8 cellular contexts compared by ENCODE assay signal in genomic region chr1:37474051-37474696, GRCh38. TPM values are rescaled to one million over a fixed set of nuclear protein-coding genes. Genes with fewer than 3 reads are reported as not detected.
DNase-seq lines count a peak whose midpoint lies in the region; ATAC-seq and TF ChIP-seq lines count a peak whose summit lies in the region.

Gene ZC3H12A, plus strand, starts transcription at chr1:37474580. Its CDS starts 917 bp downstream, at chr1:37475497.

- WGBS in esophagus muscularis mucosa = 0% methylated on average over 8 of the region's 78 CpGs

- intact Hi-C loops in esophagus muscularis mucosa (cut with DNase I) = no loop called here

- DNase-seq in COLO829 (ENCODE audit: low spot score) (peak; percentile 91), HuH-7.5 (ENCODE audit: low spot score) (peak; percentile 87), esophagus muscularis mucosa (ENCODE audit: extremely low spot score) (peak; percentile 95)
- peak; percentile 94 for DNase-seq in activated T-cell treated with anti-CD3 and anti-CD28 coated beads, Interleukin-2, amount 50 U/mL, for 4 hours
- peak; percentile 81 to 94 for DNase-seq in stimulated activated CD8-positive, alpha-beta memory T cell treated with anti-CD3 and anti-CD28 coated beads, Interleukin-7, amount 100 ng/mL, for 4 hours (ENCODE audit: low read depth in 2 of 2)

- no peaks in the 10 kb centered on the region for H3K9me3 ChIP-seq in esophagus muscularis mucosa
- no peaks in the 10 kb centered on the region for H3K9me3 ChIP-seq in muscle layer of duodenum (ENCODE audit: control insufficient read depth in 1 of 2, low read length in 2 of 2)

- peaks cover 35% of the 10 kb centered on the region for H3K36me3 Mint-ChIP-seq in activated T-cell treated with anti-CD3 and anti-CD28 coated beads, Interleukin-2, amount 50 U/mL, for 4 hours (ENCODE audit: insufficient read depth)

- H3K4me3 ChIP-seq in esophagus muscularis mucosa (peak within 1 kb of the TSS; percentile 86 to 92 (median 92)), muscle layer of duodenum (ENCODE audit: low read depth in 1 of 2, low read length in 2 of 2) (peak within 1 kb of the TSS; percentile 74 to 98)

- H3K4me3 Mint-ChIP-seq in activated T-cell treated with anti-CD3 and anti-CD28 coated beads, Interleukin-2, amount 50 U/mL, for 4 hours = peak within 1 kb of the TSS; percentile 97

- peak; percentile 47 for ATAC-seq in GM21367 (IDR thresholded peaks at IDR 0.05; ENCODE audit: unreplicated experiment)
- ATAC-seq in activated T-cell treated with anti-CD3 and anti-CD28 coated beads, Interleukin-2, amount 50 U/mL, for 4 hours = peak; percentile 61 to 64

- TF ChIP-seq CTCF in esophagus muscularis mucosa (IDR thresholded peaks at IDR 0.05) = no peak

- H3K27me3 ChIP-seq in esophagus muscularis mucosa (no peaks in the 10 kb centered on the region), muscle layer of duodenum (ENCODE audit: low read depth, low read length) (no peaks in the 10 kb centered on the region)

- TF ChIP-seq POLR2A in esophagus muscularis mucosa (IDR thresholded peaks at IDR 0.05; ENCODE audit: low read depth) = peak; percentile 92

- H3K9me3 Mint-ChIP-seq in activated T-cell treated with anti-CD3 and anti-CD28 coated beads, Interleukin-2, amount 50 U/mL, for 4 hours = no peaks in the 10 kb centered on the region

- H3K4me1 Mint-ChIP-seq in activated T-cell treated with anti-CD3 and anti-CD28 coated beads, Interleukin-2, amount 50 U/mL, for 4 hours (ENCODE audit: low read depth) = peaks cover 46% of the 10 kb centered on the region

- peaks cover 0 to 22% (median 14%) of the 10 kb centered on the region in 4 donors for H3K36me3 ChIP-seq in esophagus muscularis mucosa
- H3K36me3 ChIP-seq in muscle layer of duodenum (ENCODE audit: control insufficient read depth in 1 of 2, insufficient read depth in 2 of 2, low read length in 2 of 2) = peaks cover 2 to 10% of the 10 kb centered on the region in 2 donors

- TF ChIP-seq EP300 in esophagus muscularis mucosa (IDR thresholded peaks at IDR 0.05) = no peak

- H3K27ac ChIP-seq in esophagus muscularis mucosa (replicated peaks in 1 of 4) (peak within 1 kb of the TSS; percentile 97 to 99 (median 98)), muscle layer of duodenum (ENCODE audit: low read length) (peak within 1 kb of the TSS; percentile 99)

- no peaks in the 10 kb centered on the region for H3K27me3 Mint-ChIP-seq in activated T-cell treated with anti-CD3 and anti-CD28 coated beads, Interleukin-2, amount 50 U/mL, for 4 hours (ENCODE audit: low read depth)

- peaks cover 76 to 82% (median 78%) of the 10 kb centered on the region in 4 donors for H3K4me1 ChIP-seq in esophagus muscularis mucosa
- H3K4me1 ChIP-seq in muscle layer of duodenum (ENCODE audit: control insufficient read depth in 1 of 2, insufficient read depth in 2 of 2, low read length in 2 of 2) = peaks cover 44 to 70% of the 10 kb centered on the region in 2 donors

TF ChIP-seq in PFSK-1, 5 proteins besides CTCF, POLR2A, EP300 and RAD21:
- peak; percentile 93 for TF ChIP-seq POLR2AphosphoS5 (IDR thresholded peaks at IDR 0.05; ENCODE audit: low read depth, low read length)
- peak; percentile 71; the same call in 1 of the 2 replicates for TF ChIP-seq TAF1 (IDR thresholded peaks at IDR 0.05; ENCODE audit: borderline replicate concordance, insufficient read depth, low read length)
- TF ChIP-seq REST (IDR thresholded peaks at IDR 0.05; ENCODE audit: insufficient read depth in 1 of 2, low read depth in 2 of 2, low read length in 2 of 2) = peak in 1 of 2 experiments; percentile 38; a peak in 1 of 4 replicates
- TF ChIP-seq SIN3A (IDR thresholded peaks at IDR 0.05; ENCODE audit: borderline replicate concordance, insufficient read depth, low read length) = no peak
- peak; percentile 81 for TF ChIP-seq FOXP2 (optimal IDR thresholded peaks at IDR 0.05; ENCODE audit: borderline replicate concordance, extremely low read depth, extremely low read length, insufficient read depth)

RNA-seq across cellular contexts. Expression of gene ZC3H12A, which starts in this region (rescaled TPM):
- 4.0 TPM for polyA plus RNA-seq in PFSK-1 (2012; ENCODE audit: insufficient read length, low read depth)
- 10 to 100 TPM; 48.7 to 64.8 (median 59.8) TPM for total RNA-seq in activated T-cell treated with anti-CD3 and anti-CD28 coated beads, Interleukin-2, amount 50 U/mL, for 4 hours
- total RNA-seq in esophagus muscularis mucosa = 10 to 100 TPM in 3 of 4 donors, 1 to 10 TPM in 1; 9.6 to 23.5 (median 11.7) TPM

Comparison
In these comparisons a context has a peak if more than half of its experiments do, and no peak if none do; other contexts are left out.
1. Peak in every context shown above with its lines: DNase-seq, ATAC-seq, H3K4me3 ChIP-seq and H3K27ac ChIP-seq.